In the genomic region with DNA sequence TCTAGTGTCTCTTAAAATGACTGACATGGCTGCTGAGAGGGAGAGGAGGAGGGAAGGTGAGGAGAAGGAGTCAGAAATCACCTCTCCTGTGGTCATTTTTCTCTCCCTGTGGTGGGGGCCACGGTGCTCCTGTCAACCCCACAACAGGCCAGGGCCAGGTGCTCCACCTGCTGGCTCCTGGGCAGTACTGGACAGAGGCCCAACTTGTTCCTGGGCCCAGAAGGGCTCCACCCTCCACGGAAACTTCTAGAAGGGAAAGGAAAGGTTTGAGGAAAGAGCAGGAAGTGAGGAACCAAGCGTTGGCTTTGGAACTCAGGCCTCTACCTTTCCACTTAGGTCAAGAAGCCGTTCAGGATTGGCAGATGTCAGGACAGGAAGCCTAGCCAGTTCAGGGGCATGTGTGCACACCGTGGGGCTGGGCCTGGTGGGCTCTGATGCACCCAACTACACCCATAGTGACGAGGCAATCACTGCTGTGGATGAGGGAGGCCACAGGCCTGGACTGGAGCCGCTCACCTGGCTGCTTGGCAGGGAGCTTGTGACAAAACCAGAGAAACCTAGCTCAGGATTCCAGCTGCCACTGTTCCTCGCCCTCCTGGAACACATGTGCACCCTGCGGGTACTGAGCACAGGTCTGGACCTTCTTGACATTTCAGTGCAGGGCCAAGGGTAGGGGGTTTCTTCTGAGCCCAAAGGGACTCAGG, we compare ENCODE assay signal across 8 cellular contexts. TPM values are rescaled to one million over a fixed set of nuclear protein-coding genes. Genes with fewer than 3 reads are reported as not detected.
DNase-seq lines count a peak whose midpoint lies in the region; ATAC-seq, FAIRE-seq and TF ChIP-seq lines count a peak whose summit lies in the region.

No MANE protein-coding gene starts in this region.

- H3K4me1 Mint-ChIP-seq in nephron: peaks cover 9% of the 10 kb centered on the region

- no peak overlapping the region for H3K4me3 Mint-ChIP-seq in nephron

- H3K9me3 Mint-ChIP-seq in nephron: no peaks in the 10 kb centered on the region

- H3K27ac Mint-ChIP-seq in nephron: no peak overlapping the region

- no peak overlapping the region for H3K4me3 ChIP-seq in cardiac fibroblast (replicated peaks in 1 of 2; ENCODE audit: low read depth in 2 of 2, low read length in 2 of 2)

- TF ChIP-seq CTCF in cardiac fibroblast (IDR thresholded peaks at IDR 0.05; ENCODE audit: low read depth, low read length) (peak; percentile 74), nephron (IDR thresholded peaks at IDR 0.05; ENCODE audit: unreplicated experiment in 3 of 3) (peak; percentile 45 to 49 (median 47))

- no peak for TF ChIP-seq POLR2A in GM12892 (IDR thresholded peaks at IDR 0.05; ENCODE audit: low read depth, low read length)

- peak; percentile 38 for DNase-seq in NCI-H2227 (lab: John Stamatoyannopoulos, UW; ENCODE audit: unreplicated experiment)
- no peak for DNase-seq in NCI-H2227 treated with DMSO at 0.1 percent for 48 hours (lab: John Stamatoyannopoulos, UW)
- peak; percentile 9 for DNase-seq in MV-4-11 (lab: John Stamatoyannopoulos, UW)
- peak in 1 of 2 donors; percentile 47 for DNase-seq in cardiac fibroblast (ENCODE audit: low read depth in 2 of 2)
- DNase-seq in NCI-H128 (lab: John Stamatoyannopoulos, UW; ENCODE audit: unreplicated experiment): no peak
- no peak for DNase-seq in GM12892 (ENCODE audit: insufficient read length)

- peaks cover 17% of the 10 kb centered on the region for H3K27me3 Mint-ChIP-seq in nephron (ENCODE audit: low read depth)

- ATAC-seq in GM21381 (IDR thresholded peaks at IDR 0.05; ENCODE audit: unreplicated experiment): no peak

- no peaks in the 10 kb centered on the region for H3K36me3 Mint-ChIP-seq in nephron (ENCODE audit: low read depth)

- FAIRE-seq in GM12892 (lab: Jason Lieb, UNC): no peak

RNA-seq across cellular contexts. Expression of gene WNT3, which starts 36.1 kb away (rescaled TPM):
- not detected for polyA plus RNA-seq in GM12892 (2012; ENCODE audit: missing spikeins)

Comparison
In these comparisons a context has a peak if more than half of its experiments do, and no peak if none do; other contexts are left out.
1. DNase-seq: peak in NCI-H2227 (single experiment) and MV-4-11 (single experiment); none in NCI-H2227 treated with DMSO at 0.1 percent for 48 hours (single experiment), NCI-H128 (single experiment) and GM12892 (single experiment).